Comparison of ENCODE assay signal across 1 cellular context in genomic region chr12:20985399-20985798, GRCh38.
A peak's percentile ranks its signal among the peaks of the same experiment; 100 is the strongest.
TF ChIP-seq lines count a peak whose summit lies in the region.

No MANE protein-coding gene starts in this region.

TF ChIP-seq in GM12878, 131 proteins besides CTCF, POLR2A, EP300 and RAD21 (continued from another document):
- TF ChIP-seq CUX1 (IDR thresholded peaks at IDR 0.05; ENCODE audit: insufficient replicate concordance, low read depth, low read length) (no peak), TCF7 (IDR thresholded peaks at IDR 0.05; ENCODE audit: borderline replicate concordance) (peak; percentile 78), NR2F1 (conservative IDR thresholded peaks at IDR 0.05) (peak; percentile 77; the same call in 1 of the 2 replicates), MTA2 (IDR thresholded peaks at IDR 0.05; ENCODE audit: low read depth) (peak; percentile 62), RAD51 (IDR thresholded peaks at IDR 0.05) (0 out of 2 replicates have a peak, but pooled peaks have one; percentile 11), ATF7 (IDR thresholded peaks at IDR 0.05; ENCODE audit: low read depth) (peak; percentile 78), PAX8 (IDR thresholded peaks at IDR 0.05) (peak; percentile 93; the same call in 1 of the 2 replicates), FOXK2 (IDR thresholded peaks at IDR 0.05) (peak; percentile 83), RUNX3 (IDR thresholded peaks at IDR 0.05; ENCODE audit: low read length) (peak; percentile 31; the same call in 1 of the 2 replicates), RELB (IDR thresholded peaks at IDR 0.05; ENCODE audit: low read depth) (peak; percentile 47; the same call in 1 of the 2 replicates)
